Comparison of ENCODE assay signal across 13 cellular contexts in genomic region chr21:41673596-41674335, GRCh38.
DNase-seq lines count a peak whose midpoint lies in the region; ATAC-seq and TF ChIP-seq lines count a peak whose summit lies in the region.
"Had no signal": no experiment of that assay in that cellular context is flagged by ENCODE, and none has a peak within 500 bp of the region (broad histone marks: within the 10 kb centered on the region; RNA-seq: fewer than 3 reads in every experiment).

No MANE protein-coding gene starts in this region.

- H3K27me3 ChIP-seq in left ventricle myocardium inferior (ENCODE audit: low read depth) (no peaks in the 10 kb centered on the region), upper lobe of right lung (no peaks in the 10 kb centered on the region)

- no peaks in the 10 kb centered on the region for H3K9me3 ChIP-seq in left ventricle myocardium inferior (replicated peaks)
- H3K9me3 ChIP-seq in upper lobe of right lung: no peaks in the 10 kb centered on the region

- peaks cover 12% of the 10 kb centered on the region for H3K4me1 ChIP-seq in left ventricle myocardium inferior
- H3K4me1 ChIP-seq in upper lobe of right lung: peaks cover 6% of the 10 kb centered on the region

- intact Hi-C loops in Right ventricle myocardium superior (cut with DNase I): no loop called here
- intact Hi-C loops in left ventricle myocardium inferior (cut with micrococcal nuclease): no loop called here
- intact Hi-C loops in upper lobe of right lung (cut with DNase I): no loop called here

- peak; percentile 29 for DNase-seq in Right ventricle myocardium superior
- no peak for DNase-seq in left ventricle myocardium inferior
- peak; percentile 21 for DNase-seq in NCI-H69 (lab: John Stamatoyannopoulos, UW)
- DNase-seq in myocyte (ENCODE audit: low read depth): peak; percentile 91
- DNase-seq in upper lobe of right lung: peak; percentile 19
- DNase-seq in NCI-H187 treated with DMSO at 0.1 percent for 48 hours (lab: John Stamatoyannopoulos, UW): no peak
- DNase-seq: NCI-H1048, NCI-H446, NCI-H748 treated with DMSO at 0.1 percent for 48 hours, SW 1271 had no signal

- H3K36me3 ChIP-seq in left ventricle myocardium inferior (no peaks in the 10 kb centered on the region), upper lobe of right lung (no peaks in the 10 kb centered on the region)

- TF ChIP-seq CTCF in left ventricle myocardium inferior (IDR thresholded peaks at IDR 0.05; ENCODE audit: borderline replicate concordance) (no peak), upper lobe of right lung (IDR thresholded peaks at IDR 0.05) (no peak)

- ATAC-seq in Right ventricle myocardium superior (ENCODE audit: poor library complexity) (peak; percentile 36), upper lobe of right lung (no peak), HG03045 (IDR thresholded peaks at IDR 0.05; ENCODE audit: unreplicated experiment) (no peak), GM18519 (IDR thresholded peaks at IDR 0.05; ENCODE audit: low FRiP score, unreplicated experiment) (no peak)

- H3K4me3 ChIP-seq in left ventricle myocardium inferior (no peak overlapping the region), upper lobe of right lung (no peak overlapping the region)

- H3K27ac ChIP-seq in left ventricle myocardium inferior (replicated peaks) (no peak overlapping the region), upper lobe of right lung (no peak overlapping the region)
- H3K27ac ChIP-seq: C4-2B had no signal

Comparison
In these comparisons a context has a peak if more than half of its experiments do, and no peak if none do; other contexts are left out.
1. DNase-seq: peak in Right ventricle myocardium superior (single experiment), NCI-H69 (single experiment), myocyte (single experiment) and upper lobe of right lung (single experiment); none in left ventricle myocardium inferior (single experiment) and NCI-H187 treated with DMSO at 0.1 percent for 48 hours (single experiment).